In the genomic region with DNA sequence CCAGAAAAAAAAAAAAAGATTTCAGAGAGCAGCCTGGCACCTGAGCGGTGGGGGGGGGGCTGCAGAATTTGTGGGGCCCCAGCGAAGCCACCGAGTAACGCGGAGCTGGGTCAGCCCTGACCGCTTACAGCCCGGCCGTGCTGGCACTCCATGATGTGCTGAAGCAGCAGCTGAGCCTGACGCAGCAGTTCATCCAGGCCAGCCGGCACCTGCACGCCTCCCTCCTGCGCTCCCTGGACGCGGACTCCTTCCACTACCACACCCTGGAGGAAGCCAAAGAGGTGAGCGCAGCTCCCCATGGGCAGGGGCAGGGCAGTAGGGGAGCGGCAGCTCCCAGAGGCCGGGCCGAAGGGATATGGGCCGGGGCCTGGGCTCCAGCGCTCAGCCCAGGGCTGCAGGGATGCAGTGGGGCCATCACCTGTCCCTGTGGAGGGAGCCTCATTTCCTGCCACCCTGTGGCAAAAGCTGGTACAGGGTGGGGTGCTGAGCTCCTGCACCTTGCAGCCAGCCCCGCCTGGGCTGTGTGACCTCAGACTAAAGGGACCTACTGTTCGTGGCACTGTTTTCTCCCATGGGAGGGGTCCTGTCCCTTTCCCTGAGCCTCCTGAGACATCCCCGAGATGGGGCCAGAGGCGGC, we compare ENCODE assay signal across 23 cellular contexts. TPM values are rescaled to one million over a fixed set of nuclear protein-coding genes. Genes with fewer than 3 reads are reported as not detected.
A peak's percentile ranks its signal among the peaks of the same experiment; 100 is the strongest.
DNase-seq lines count a peak whose midpoint lies in the region; ATAC-seq, FAIRE-seq and TF ChIP-seq lines count a peak whose summit lies in the region.
"Had no signal": no experiment of that assay in that cellular context is flagged by ENCODE, and none has a peak within 500 bp of the region (broad histone marks: within the 10 kb centered on the region; RNA-seq: fewer than 3 reads in every experiment).

No MANE protein-coding gene starts in this region.

- H3K27ac Mint-ChIP-seq in activated T-cell treated with anti-CD3 and anti-CD28 coated beads, Interleukin-2, amount 50 U/mL, for 72 hours = no peak overlapping the region
- no peak overlapping the region for H3K27ac Mint-ChIP-seq in stimulated activated memory B cell treated with anti-CD40 and anti-IgM and Interleukin-4, amounts not matched to agents 10 μg/mL and 1 μg/mL and 100 μg/mL, for 72 hours
- H3K27ac Mint-ChIP-seq: activated CD4-positive, alpha-beta T cell treated with anti-CD3 and anti-CD28 coated beads, Interleukin-2, amount 10 ng/mL, durations not matched to agents 7 days and 5 days; nephron progenitor cell; stimulated activated naive B cell treated with anti-CD40 and anti-IgM and Interleukin-4, amounts not matched to agents 10 μg/mL and 1 μg/mL and 100 μg/mL, for 72 hours; type B pancreatic cell had no signal

- H3K4me1 Mint-ChIP-seq in activated T-cell treated with anti-CD3 and anti-CD28 coated beads, Interleukin-2, amount 50 U/mL, for 72 hours (ENCODE audit: low read depth) = no peaks in the 10 kb centered on the region
- no peaks in the 10 kb centered on the region for H3K4me1 Mint-ChIP-seq in stimulated activated memory B cell treated with anti-CD40 and anti-IgM and Interleukin-4, amounts not matched to agents 10 μg/mL and 1 μg/mL and 100 μg/mL, for 72 hours
- H3K4me1 Mint-ChIP-seq: nephron progenitor cell had no signal

- H3K27ac ChIP-seq in K562 (ENCODE audit: extremely low read depth, low read depth, low read length) = no peak overlapping the region
- H3K27ac ChIP-seq: brain microvascular endothelial cell, esophagus muscularis mucosa, psoas muscle had no signal

- no peak overlapping the region for H3K4me2 ChIP-seq in K562 (ENCODE audit: insufficient read depth, low read length)

- intact Hi-C loops in K562 (cut with micrococcal nuclease) = no loop called here

- BruUV-seq in K562 (replicated peaks; lab: Mats Ljungman, UMichigan) = no TSS peak

- 90% methylated on average over 16 of the region's 24 CpGs for WGBS in K562 (ENCODE audit: insufficient coverage, low coverage, missing lambda C conversion rate)

- H3K27me3 ChIP-seq in K562 (ENCODE audit: control insufficient read depth in 2 of 2, insufficient read depth in 2 of 2, low read length in 2 of 2) = no peaks in the 10 kb centered on the region
- H3K27me3 ChIP-seq: brain microvascular endothelial cell, esophagus muscularis mucosa had no signal

- no peak for TF ChIP-seq CTCF in K562 (IDR thresholded peaks at IDR 0.05 in 2 of 3, conservative IDR thresholded peaks at IDR 0.05 in 1 of 3; ENCODE audit: insufficient read depth in 2 of 3, low read depth in 1 of 3, low read length in 3 of 3)

- no peaks in the 10 kb centered on the region for H3K27me3 Mint-ChIP-seq in activated T-cell treated with anti-CD3 and anti-CD28 coated beads, Interleukin-2, amount 50 U/mL, for 72 hours (ENCODE audit: low read depth)
- H3K27me3 Mint-ChIP-seq in stimulated activated memory B cell treated with anti-CD40 and anti-IgM and Interleukin-4, amounts not matched to agents 10 μg/mL and 1 μg/mL and 100 μg/mL, for 72 hours = no peaks in the 10 kb centered on the region
- H3K27me3 Mint-ChIP-seq: activated CD4-positive, alpha-beta T cell treated with anti-CD3 and anti-CD28 coated beads, Interleukin-2, amount 10 ng/mL, durations not matched to agents 7 days and 5 days; stimulated activated naive B cell treated with anti-CD40 and anti-IgM and Interleukin-4, amounts not matched to agents 10 μg/mL and 1 μg/mL and 100 μg/mL, for 72 hours; type B pancreatic cell had no signal

- CTCF ChIA-PET in K562 (lab: Yijun Ruan, JAX; ENCODE audit: low intra/inter-chr PET ratio) = no interaction called here

- no peak for TF ChIP-seq EP300 in K562 (IDR thresholded peaks at IDR 0.05; ENCODE audit: low read length)

- H3K9me3 Mint-ChIP-seq in activated T-cell treated with anti-CD3 and anti-CD28 coated beads, Interleukin-2, amount 50 U/mL, for 72 hours = no peaks in the 10 kb centered on the region
- no peaks in the 10 kb centered on the region for H3K9me3 Mint-ChIP-seq in stimulated activated memory B cell treated with anti-CD40 and anti-IgM and Interleukin-4, amounts not matched to agents 10 μg/mL and 1 μg/mL and 100 μg/mL, for 72 hours
- H3K9me3 Mint-ChIP-seq: activated CD4-positive, alpha-beta T cell treated with anti-CD3 and anti-CD28 coated beads, Interleukin-2, amount 10 ng/mL, durations not matched to agents 7 days and 5 days; activated naive CD4-positive, alpha-beta T cell treated with anti-CD3 and anti-CD28 coated beads, Interleukin-2, amount 50 U/mL, for 72 hours; nephron progenitor cell; stimulated activated naive B cell treated with anti-CD40 and anti-IgM and Interleukin-4, amounts not matched to agents 10 μg/mL and 1 μg/mL and 100 μg/mL, for 72 hours; type B pancreatic cell had no signal

- no peaks in the 10 kb centered on the region for H3K9me3 ChIP-seq in K562 (replicated peaks; ENCODE audit: control insufficient read depth, insufficient read depth, low read depth, low read length)
- H3K9me3 ChIP-seq: esophagus muscularis mucosa, psoas muscle had no signal

- TF ChIP-seq POLR2A in K562 (conservative IDR thresholded peaks at IDR 0.05) (no peak), H54 (IDR thresholded peaks at IDR 0.05; ENCODE audit: low read depth, low read length) (no peak)

- no peak for FAIRE-seq in K562 (lab: Jason Lieb, UNC)
- no peak for FAIRE-seq in H54 (lab: Jason Lieb, UNC)
- FAIRE-seq: GM18507, keratinocyte had no signal

- POLR2A ChIA-PET in K562 (lab: Yijun Ruan, JAX) = interaction anchor here (0.5 to 1.7 kb wide), 5 partner anchors 9 to 1047 kb away, joined by 3 to 4 read pairs (median 4); no protein-coding TSS in a partner anchor

- H3K4me3 ChIP-seq in K562 = no peak overlapping the region
- H3K4me3 ChIP-seq: esophagus muscularis mucosa, psoas muscle had no signal

- TF ChIP-seq RAD21 in K562 (CRISPR knock-in tag; conservative IDR thresholded peaks at IDR 0.05 in 1 of 2, IDR thresholded peaks at IDR 0.05 in 1 of 2) = no peak

- peaks cover 9% of the 10 kb centered on the region; the same call in 1 of the 2 replicates for H4K20me1 ChIP-seq in K562 (replicated peaks; ENCODE audit: control insufficient read depth, insufficient read depth, low read length)

- H2AFZ ChIP-seq in K562 (ENCODE audit: low read depth, low read length) = no peak overlapping the region

- no peak overlapping the region for H3K4me3 Mint-ChIP-seq in activated T-cell treated with anti-CD3 and anti-CD28 coated beads, Interleukin-2, amount 50 U/mL, for 72 hours
- H3K4me3 Mint-ChIP-seq in stimulated activated memory B cell treated with anti-CD40 and anti-IgM and Interleukin-4, amounts not matched to agents 10 μg/mL and 1 μg/mL and 100 μg/mL, for 72 hours = no peak overlapping the region
- H3K4me3 Mint-ChIP-seq: activated CD4-positive, alpha-beta T cell treated with anti-CD3 and anti-CD28 coated beads, Interleukin-2, amount 10 ng/mL, durations not matched to agents 7 days and 5 days; nephron progenitor cell; stimulated activated naive B cell treated with anti-CD40 and anti-IgM and Interleukin-4, amounts not matched to agents 10 μg/mL and 1 μg/mL and 100 μg/mL, for 72 hours; type B pancreatic cell had no signal

- H3K4me1 ChIP-seq in K562 (replicated peaks in 1 of 2; ENCODE audit: control insufficient read depth in 2 of 2, insufficient read depth in 2 of 2, low read length in 2 of 2) = peaks cover 0 to 14% of the 10 kb centered on the region in 2 experiments; a peak in 1 of 5 replicates
- H3K4me1 ChIP-seq: psoas muscle had no signal

- peak; percentile 27 to 31 for ATAC-seq in activated T-cell treated with anti-CD3 and anti-CD28 coated beads, Interleukin-2, amount 50 U/mL, for 72 hours (replicated peaks in 1 of 2)
- ATAC-seq in K562 = no peak
- ATAC-seq in stimulated activated memory B cell treated with anti-CD40 and anti-IgM and Interleukin-4, amounts not matched to agents 10 μg/mL and 1 μg/mL and 100 μg/mL, for 72 hours = peak; percentile 27

- peaks cover 0 to 5% of the 10 kb centered on the region in 2 donors for H3K36me3 Mint-ChIP-seq in activated T-cell treated with anti-CD3 and anti-CD28 coated beads, Interleukin-2, amount 50 U/mL, for 72 hours (ENCODE audit: insufficient read depth in 2 of 2)
- peaks cover 58% of the 10 kb centered on the region for H3K36me3 Mint-ChIP-seq in stimulated activated memory B cell treated with anti-CD40 and anti-IgM and Interleukin-4, amounts not matched to agents 10 μg/mL and 1 μg/mL and 100 μg/mL, for 72 hours

- H3K9ac ChIP-seq in K562 (ENCODE audit: insufficient read depth in 1 of 2, low read depth in 2 of 2, low read length in 2 of 2) = no peak overlapping the region

- H3K36me3 ChIP-seq in K562 (ENCODE audit: control insufficient read depth, insufficient read depth, low read length) = peaks cover 62% of the 10 kb centered on the region

- H3K79me2 ChIP-seq in K562 (ENCODE audit: control insufficient read depth, insufficient read depth, low read length) = no peaks in the 10 kb centered on the region

- no peak for DNase-seq in activated T-cell treated with anti-CD3 and anti-CD28 coated beads, Interleukin-2, amount 50 U/mL, for 72 hours
- no peak for DNase-seq in activated T-cell treated with anti-CD3 and anti-CD28 coated beads, Interleukin-2, amount 50 U/mL, for 48 hours
- peak in 1 of 4 experiments; percentile 3 for DNase-seq in K562 (ENCODE audit: extremely low read depth in 1 of 4, low spot score in 3 of 4)
- no peak for DNase-seq in H54 (ENCODE audit: insufficient read length, low spot score)
- DNase-seq in midbrain (lab: John Stamatoyannopoulos, UW) = no peak
- DNase-seq: 8988T; activated CD4-positive, alpha-beta T cell treated with anti-CD3 and anti-CD28 coated beads, Interleukin-2, amount 10 ng/mL, durations not matched to agents 7 days and 5 days; activated T-cell treated with anti-CD3 and anti-CD28 coated beads for 4 hours; brain microvascular endothelial cell; C1 segment of cervical spinal cord; cortex of kidney; head of caudate nucleus; NCI-H2081; nephron progenitor cell; psoas muscle; stimulated activated naive B cell treated with anti-CD40 and anti-IgM and Interleukin-4, amounts not matched to agents 10 μg/mL and 1 μg/mL and 100 μg/mL, for 72 hours had no signal

- in situ Hi-C loops in K562 (cut with MboI) = no loop called here

- no peaks in the 10 kb centered on the region for H3K9me1 ChIP-seq in K562 (ENCODE audit: control insufficient read depth, insufficient read depth, low read length)

RNA-seq across cellular contexts. Expression of a gene that starts 18.3 kb away (rescaled TPM):
- total RNA-seq in activated T-cell treated with anti-CD3 and anti-CD28 coated beads, Interleukin-2, amount 50 U/mL, for 72 hours = 1 to 10 TPM; 3.0 to 3.4 TPM
- total RNA-seq in K562 (2011; cell fraction: chromatin; rRNA removed; ENCODE audit: low replicate concordance) = 21.2 and 28.6 TPM in 2 replicates
- total RNA-seq in K562 (2011; cell fraction: nucleolus; rRNA removed) = 10.8 and 13.3 TPM in 2 replicates
- total RNA-seq in K562 (2011; cell fraction: nucleoplasm; rRNA removed) = 10.6 and 15.0 TPM in 2 replicates
- total RNA-seq in K562 (2014; rRNA removed) (2.2 and 4.1 TPM in 2 replicates), K562 (2014; rRNA removed; fragmentation: Illumina TruSeq; extraction: Trizol) (3.5 and 4.2 TPM in 2 replicates), K562 (2015; rRNA removed; fragmentation: Illumina TruSeq; extraction: Trizol) (3.5 and 3.8 TPM in 2 replicates), K562 (2021) (4.7 and 6.6 TPM in 2 replicates)
- polyA plus RNA-seq in K562 (2011; rRNA removed) (2.8 TPM in 2 replicates), K562 (2014; fragmentation: Illumina TruSeq; extraction: Trizol) (4.7 and 7.7 TPM in 2 replicates), K562 (2014; fragmentation: Nextera tagmentation; extraction: Ambion mirVana) (under 1 TPM; 0.41 to 0.51 TPM), K562 (2014; rRNA removed) (4.3 and 5.2 TPM in 2 replicates)
- polyA plus RNA-seq in K562 (2011; cell fraction: cytosol; rRNA removed) = 1.9 and 3.4 TPM in 2 replicates
- polyA plus RNA-seq in K562 (2011; cell fraction: nucleus; rRNA removed) = 5.4 and 11.4 TPM in 2 replicates
- 3.7 and 4.9 TPM in 2 replicates for polyA plus RNA-seq in K562 (2012)
- 1.9 and 2.1 TPM in 2 replicates for polyA minus RNA-seq in K562 (2011; rRNA and poly(A)+ RNA removed)
- polyA minus RNA-seq in K562 (2011; cell fraction: cytosol; rRNA and poly(A)+ RNA removed) = 2.7 and 4.2 TPM in 2 replicates
- polyA minus RNA-seq in K562 (2011; cell fraction: nucleus; rRNA and poly(A)+ RNA removed) = 4.4 and 5.7 TPM in 2 replicates

RNA-seq across cellular contexts. Expression of a gene that starts 18.5 kb away (rescaled TPM):
- total RNA-seq in activated T-cell treated with anti-CD3 and anti-CD28 coated beads, Interleukin-2, amount 50 U/mL, for 72 hours = not detected
- not detected in 2 replicates for total RNA-seq in K562 (2011; cell fraction: chromatin; rRNA removed; ENCODE audit: low replicate concordance)
- total RNA-seq in K562 (2011; cell fraction: nucleolus; rRNA removed) = not detected in 2 replicates
- not detected in 2 replicates for total RNA-seq in K562 (2011; cell fraction: nucleoplasm; rRNA removed)
- total RNA-seq in K562 (2014; rRNA removed) = 0.41 TPM in 1 of 2 replicates, not detected in the other
- total RNA-seq in K562 (2014; rRNA removed; fragmentation: Illumina TruSeq; extraction: Trizol) = 0.18 and 0.19 TPM in 2 replicates
- total RNA-seq in K562 (2015; rRNA removed; fragmentation: Illumina TruSeq; extraction: Trizol) = not detected in 2 replicates
- total RNA-seq in K562 (2021) = not detected in 2 replicates
- 0.15 TPM in 1 of 2 replicates, not detected in the other for polyA plus RNA-seq in K562 (2011; rRNA removed)
- not detected in 2 replicates for polyA plus RNA-seq in K562 (2011; cell fraction: cytosol; rRNA removed)
- polyA plus RNA-seq in K562 (2011; cell fraction: nucleus; rRNA removed) = not detected in 2 replicates
- 0.07 TPM in 1 of 2 replicates, not detected in the other for polyA plus RNA-seq in K562 (2012)
- polyA plus RNA-seq in K562 (2014; fragmentation: Illumina TruSeq; extraction: Trizol) = not detected in 2 replicates
- under 1 TPM; 0.22 to 0.24 TPM for polyA plus RNA-seq in K562 (2014; fragmentation: Nextera tagmentation; extraction: Ambion mirVana)
- polyA plus RNA-seq in K562 (2014; rRNA removed) = not detected in 2 replicates
- 0.24 TPM in 1 of 2 replicates, not detected in the other for polyA minus RNA-seq in K562 (2011; rRNA and poly(A)+ RNA removed)
- not detected in 2 replicates for polyA minus RNA-seq in K562 (2011; cell fraction: cytosol; rRNA and poly(A)+ RNA removed)
- polyA minus RNA-seq in K562 (2011; cell fraction: nucleus; rRNA and poly(A)+ RNA removed) = not detected in 2 replicates
- total RNA-seq: activated CD4-positive, alpha-beta T cell treated with anti-CD3 and anti-CD28 coated beads, Interleukin-2, amount 10 ng/mL, durations not matched to agents 7 days and 5 days; activated naive CD4-positive, alpha-beta T cell treated with anti-CD3 and anti-CD28 coated beads, Interleukin-2, amount 50 U/mL, for 72 hours; esophagus muscularis mucosa; mesenteric fat pad had no signal
- polyA plus RNA-seq: keratinocyte had no signal

RNA-seq across cellular contexts. Expression of a gene that starts 27.7 kb away (rescaled TPM):
- 10 to 100 TPM; 54.8 to 59.6 TPM for total RNA-seq in activated T-cell treated with anti-CD3 and anti-CD28 coated beads, Interleukin-2, amount 50 U/mL, for 72 hours
- total RNA-seq in K562 (2011; cell fraction: chromatin; rRNA removed; ENCODE audit: low replicate concordance) = 69.6 and 152 TPM in 2 replicates
- total RNA-seq in K562 (2011; cell fraction: nucleolus; rRNA removed) = 74.1 and 82.9 TPM in 2 replicates
- total RNA-seq in K562 (2011; cell fraction: nucleoplasm; rRNA removed) = 82.4 and 95.0 TPM in 2 replicates
- total RNA-seq in K562 (2014; rRNA removed) (7.8 and 9.6 TPM in 2 replicates), K562 (2014; rRNA removed; fragmentation: Illumina TruSeq; extraction: Trizol) (4.5 and 6.9 TPM in 2 replicates), K562 (2015; rRNA removed; fragmentation: Illumina TruSeq; extraction: Trizol) (10.1 and 10.8 TPM in 2 replicates), K562 (2021) (76.7 and 85.1 TPM in 2 replicates)
- polyA plus RNA-seq in K562 (2011; rRNA removed) (4.9 and 9.0 TPM in 2 replicates), K562 (2014; fragmentation: Illumina TruSeq; extraction: Trizol) (26.3 and 41.8 TPM in 2 replicates), K562 (2014; fragmentation: Nextera tagmentation; extraction: Ambion mirVana) (under 1 TPM; 0.60 to 0.75 TPM), K562 (2014; rRNA removed) (34.3 and 36.7 TPM in 2 replicates)
- 5.3 and 7.6 TPM in 2 replicates for polyA plus RNA-seq in K562 (2011; cell fraction: cytosol; rRNA removed)
- 47.7 and 60.8 TPM in 2 replicates for polyA plus RNA-seq in K562 (2011; cell fraction: nucleus; rRNA removed)
- 37.7 and 48.9 TPM in 2 replicates for polyA plus RNA-seq in K562 (2012)
- 4.3 and 4.9 TPM in 2 replicates for polyA minus RNA-seq in K562 (2011; rRNA and poly(A)+ RNA removed)
- polyA minus RNA-seq in K562 (2011; cell fraction: cytosol; rRNA and poly(A)+ RNA removed) = 24.6 and 35.2 TPM in 2 replicates
- 23.3 and 23.4 TPM in 2 replicates for polyA minus RNA-seq in K562 (2011; cell fraction: nucleus; rRNA and poly(A)+ RNA removed)

RNA-seq across cellular contexts. Expression of a gene that starts 42.7 kb away (rescaled TPM):
- 10 to 100 TPM; 29.4 to 34.8 TPM for total RNA-seq in activated T-cell treated with anti-CD3 and anti-CD28 coated beads, Interleukin-2, amount 50 U/mL, for 72 hours
- 81.9 and 116 TPM in 2 replicates for total RNA-seq in K562 (2011; cell fraction: chromatin; rRNA removed; ENCODE audit: low replicate concordance)
- 54.3 and 56.0 TPM in 2 replicates for total RNA-seq in K562 (2011; cell fraction: nucleolus; rRNA removed)
- total RNA-seq in K562 (2011; cell fraction: nucleoplasm; rRNA removed) = 55.7 and 62.1 TPM in 2 replicates
- total RNA-seq in K562 (2014; rRNA removed) = 11.0 and 13.5 TPM in 2 replicates
- total RNA-seq in K562 (2014; rRNA removed; fragmentation: Illumina TruSeq; extraction: Trizol) = 12.2 and 12.3 TPM in 2 replicates
- 14.7 and 15.9 TPM in 2 replicates for total RNA-seq in K562 (2015; rRNA removed; fragmentation: Illumina TruSeq; extraction: Trizol)
- total RNA-seq in K562 (2021) = 37.1 and 38.1 TPM in 2 replicates
- 7.4 and 16.2 TPM in 2 replicates for polyA plus RNA-seq in K562 (2011; rRNA removed)
- polyA plus RNA-seq in K562 (2011; cell fraction: cytosol; rRNA removed) = 9.5 and 11.2 TPM in 2 replicates
- 18.8 and 20.5 TPM in 2 replicates for polyA plus RNA-seq in K562 (2011; cell fraction: nucleus; rRNA removed)
- 31.3 and 33.6 TPM in 2 replicates for polyA plus RNA-seq in K562 (2012)
- 25.1 and 28.4 TPM in 2 replicates for polyA plus RNA-seq in K562 (2014; fragmentation: Illumina TruSeq; extraction: Trizol)
- polyA plus RNA-seq in K562 (2014; fragmentation: Nextera tagmentation; extraction: Ambion mirVana) = 1 to 10 TPM; 4.7 TPM
- polyA plus RNA-seq in K562 (2014; rRNA removed) = 15.6 and 18.7 TPM in 2 replicates
- polyA minus RNA-seq in K562 (2011; rRNA and poly(A)+ RNA removed) = 15.2 and 18.3 TPM in 2 replicates
- polyA minus RNA-seq in K562 (2011; cell fraction: cytosol; rRNA and poly(A)+ RNA removed) = 13.2 and 27.3 TPM in 2 replicates
- polyA minus RNA-seq in K562 (2011; cell fraction: nucleus; rRNA and poly(A)+ RNA removed) = 17.1 and 27.9 TPM in 2 replicates

RNA-seq across cellular contexts. Expression of a gene that starts 57.7 kb away (rescaled TPM):
- 10 to 100 TPM; 36.5 to 39.5 TPM for total RNA-seq in activated T-cell treated with anti-CD3 and anti-CD28 coated beads, Interleukin-2, amount 50 U/mL, for 72 hours
- 132 and 248 TPM in 2 replicates for total RNA-seq in K562 (2011; cell fraction: chromatin; rRNA removed; ENCODE audit: low replicate concordance)
- total RNA-seq in K562 (2011; cell fraction: nucleolus; rRNA removed) = 136 and 163 TPM in 2 replicates
- 156 and 184 TPM in 2 replicates for total RNA-seq in K562 (2011; cell fraction: nucleoplasm; rRNA removed)
- 18.5 and 24.4 TPM in 2 replicates for total RNA-seq in K562 (2014; rRNA removed)
- total RNA-seq in K562 (2014; rRNA removed; fragmentation: Illumina TruSeq; extraction: Trizol) = 27.8 and 28.4 TPM in 2 replicates
- 25.7 and 27.3 TPM in 2 replicates for total RNA-seq in K562 (2015; rRNA removed; fragmentation: Illumina TruSeq; extraction: Trizol)
- total RNA-seq in K562 (2021) = 40.1 and 44.5 TPM in 2 replicates
- 28.0 and 40.1 TPM in 2 replicates for polyA plus RNA-seq in K562 (2011; rRNA removed)
- polyA plus RNA-seq in K562 (2011; cell fraction: cytosol; rRNA removed) = 41.7 and 60.4 TPM in 2 replicates
- 28.4 and 51.0 TPM in 2 replicates for polyA plus RNA-seq in K562 (2011; cell fraction: nucleus; rRNA removed)
- 23.2 and 28.7 TPM in 2 replicates for polyA plus RNA-seq in K562 (2012)
- 31.3 and 34.3 TPM in 2 replicates for polyA plus RNA-seq in K562 (2014; fragmentation: Illumina TruSeq; extraction: Trizol)
- 10 to 100 TPM; 15.0 to 16.1 TPM for polyA plus RNA-seq in K562 (2014; fragmentation: Nextera tagmentation; extraction: Ambion mirVana)
- polyA plus RNA-seq in K562 (2014; rRNA removed) = 19.3 and 29.4 TPM in 2 replicates
- polyA minus RNA-seq in K562 (2011; rRNA and poly(A)+ RNA removed) = 54.7 and 61.3 TPM in 2 replicates
- 47.2 and 51.0 TPM in 2 replicates for polyA minus RNA-seq in K562 (2011; cell fraction: cytosol; rRNA and poly(A)+ RNA removed)
- 20.2 and 28.9 TPM in 2 replicates for polyA minus RNA-seq in K562 (2011; cell fraction: nucleus; rRNA and poly(A)+ RNA removed)
